1 cellular context compared by ENCODE assay signal in the genomic region with DNA sequence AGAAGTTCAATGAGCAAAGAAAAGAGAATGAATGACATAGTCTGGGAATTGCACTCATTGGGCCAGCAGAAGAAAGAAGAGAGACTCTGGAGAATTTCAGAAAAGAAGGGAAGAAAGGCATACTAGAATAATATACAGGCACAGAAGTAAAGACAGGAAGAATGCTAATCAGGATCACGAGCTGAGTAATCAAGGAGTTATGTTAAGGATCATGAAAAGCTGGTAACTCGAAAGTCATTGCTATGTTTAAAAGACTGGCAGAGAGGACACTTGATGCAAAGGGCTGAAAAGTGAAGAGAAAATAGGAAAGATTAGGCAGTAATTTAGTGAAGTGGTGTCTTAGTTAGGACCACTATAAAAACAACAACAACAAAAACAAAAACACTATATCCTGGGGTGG.
TF ChIP-seq lines count a peak whose summit lies in the region.

No MANE protein-coding gene starts in this region.

TF ChIP-seq in GM23338, 12 proteins besides CTCF, POLR2A, EP300 and RAD21 (continued from another document):
- TF ChIP-seq, protein P1, sequence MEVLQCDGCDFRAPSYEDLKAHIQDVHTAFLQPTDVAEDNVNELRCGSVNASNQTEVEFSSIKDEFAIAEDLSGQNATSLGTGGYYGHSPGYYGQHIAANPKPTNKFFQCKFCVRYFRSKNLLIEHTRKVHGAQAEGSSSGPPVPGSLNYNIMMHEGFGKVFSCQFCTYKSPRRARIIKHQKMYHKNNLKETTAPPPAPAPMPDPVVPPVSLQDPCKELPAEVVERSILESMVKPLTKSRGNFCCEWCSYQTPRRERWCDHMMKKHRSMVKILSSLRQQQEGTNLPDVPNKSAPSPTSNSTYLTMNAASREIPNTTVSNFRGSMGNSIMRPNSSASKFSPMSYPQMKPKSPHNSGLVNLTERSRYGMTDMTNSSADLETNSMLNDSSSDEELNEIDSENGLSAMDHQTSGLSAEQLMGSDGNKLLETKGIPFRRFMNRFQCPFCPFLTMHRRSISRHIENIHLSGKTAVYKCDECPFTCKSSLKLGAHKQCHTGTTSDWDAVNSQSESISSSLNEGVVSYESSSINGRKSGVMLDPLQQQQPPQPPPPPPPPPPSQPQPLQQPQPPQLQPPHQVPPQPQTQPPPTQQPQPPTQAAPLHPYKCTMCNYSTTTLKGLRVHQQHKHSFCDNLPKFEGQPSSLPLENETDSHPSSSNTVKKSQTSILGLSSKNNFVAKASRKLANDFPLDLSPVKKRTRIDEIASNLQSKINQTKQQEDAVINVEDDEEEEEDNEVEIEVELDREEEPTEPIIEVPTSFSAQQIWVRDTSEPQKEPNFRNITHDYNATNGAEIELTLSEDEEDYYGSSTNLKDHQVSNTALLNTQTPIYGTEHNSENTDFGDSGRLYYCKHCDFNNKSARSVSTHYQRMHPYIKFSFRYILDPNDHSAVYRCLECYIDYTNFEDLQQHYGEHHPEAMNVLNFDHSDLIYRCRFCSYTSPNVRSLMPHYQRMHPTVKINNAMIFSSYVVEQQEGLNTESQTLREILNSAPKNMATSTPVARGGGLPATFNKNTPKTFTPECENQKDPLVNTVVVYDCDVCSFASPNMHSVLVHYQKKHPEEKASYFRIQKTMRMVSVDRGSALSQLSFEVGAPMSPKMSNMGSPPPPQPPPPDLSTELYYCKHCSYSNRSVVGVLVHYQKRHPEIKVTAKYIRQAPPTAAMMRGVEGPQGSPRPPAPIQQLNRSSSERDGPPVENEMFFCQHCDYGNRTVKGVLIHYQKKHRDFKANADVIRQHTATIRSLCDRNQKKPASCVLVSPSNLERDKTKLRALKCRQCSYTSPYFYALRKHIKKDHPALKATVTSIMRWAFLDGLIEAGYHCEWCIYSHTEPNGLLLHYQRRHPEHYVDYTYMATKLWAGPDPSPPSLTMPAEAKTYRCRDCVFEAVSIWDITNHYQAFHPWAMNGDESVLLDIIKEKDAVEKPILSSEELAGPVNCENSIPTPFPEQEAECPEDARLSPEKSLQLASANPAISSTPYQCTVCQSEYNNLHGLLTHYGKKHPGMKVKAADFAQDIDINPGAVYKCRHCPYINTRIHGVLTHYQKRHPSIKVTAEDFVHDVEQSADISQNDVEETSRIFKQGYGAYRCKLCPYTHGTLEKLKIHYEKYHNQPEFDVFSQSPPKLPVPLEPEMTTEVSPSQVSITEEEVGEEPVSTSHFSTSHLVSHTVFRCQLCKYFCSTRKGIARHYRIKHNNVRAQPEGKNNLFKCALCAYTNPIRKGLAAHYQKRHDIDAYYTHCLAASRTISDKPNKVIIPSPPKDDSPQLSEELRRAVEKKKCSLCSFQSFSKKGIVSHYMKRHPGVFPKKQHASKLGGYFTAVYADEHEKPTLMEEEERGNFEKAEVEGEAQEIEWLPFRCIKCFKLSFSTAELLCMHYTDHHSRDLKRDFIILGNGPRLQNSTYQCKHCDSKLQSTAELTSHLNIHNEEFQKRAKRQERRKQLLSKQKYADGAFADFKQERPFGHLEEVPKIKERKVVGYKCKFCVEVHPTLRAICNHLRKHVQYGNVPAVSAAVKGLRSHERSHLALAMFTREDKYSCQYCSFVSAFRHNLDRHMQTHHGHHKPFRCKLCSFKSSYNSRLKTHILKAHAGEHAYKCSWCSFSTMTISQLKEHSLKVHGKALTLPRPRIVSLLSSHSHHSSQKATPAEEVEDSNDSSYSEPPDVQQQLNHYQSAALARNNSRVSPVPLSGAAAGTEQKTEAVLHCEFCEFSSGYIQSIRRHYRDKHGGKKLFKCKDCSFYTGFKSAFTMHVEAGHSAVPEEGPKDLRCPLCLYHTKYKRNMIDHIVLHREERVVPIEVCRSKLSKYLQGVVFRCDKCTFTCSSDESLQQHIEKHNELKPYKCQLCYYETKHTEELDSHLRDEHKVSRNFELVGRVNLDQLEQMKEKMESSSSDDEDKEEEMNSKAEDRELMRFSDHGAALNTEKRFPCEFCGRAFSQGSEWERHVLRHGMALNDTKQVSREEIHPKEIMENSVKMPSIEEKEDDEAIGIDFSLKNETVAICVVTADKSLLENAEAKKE (CRISPR knock-in tag; IDR thresholded peaks at IDR 0.05), result no peak
- TF ChIP-seq ZNF114 (CRISPR knock-in tag; IDR thresholded peaks at IDR 0.05), result no peak
- TF ChIP-seq EZH2phosphoT487 (IDR thresholded peaks at IDR 0.05; ENCODE audit: unreplicated experiment), result no peak
